11 cellular contexts compared by ENCODE assay signal in the genomic region with DNA sequence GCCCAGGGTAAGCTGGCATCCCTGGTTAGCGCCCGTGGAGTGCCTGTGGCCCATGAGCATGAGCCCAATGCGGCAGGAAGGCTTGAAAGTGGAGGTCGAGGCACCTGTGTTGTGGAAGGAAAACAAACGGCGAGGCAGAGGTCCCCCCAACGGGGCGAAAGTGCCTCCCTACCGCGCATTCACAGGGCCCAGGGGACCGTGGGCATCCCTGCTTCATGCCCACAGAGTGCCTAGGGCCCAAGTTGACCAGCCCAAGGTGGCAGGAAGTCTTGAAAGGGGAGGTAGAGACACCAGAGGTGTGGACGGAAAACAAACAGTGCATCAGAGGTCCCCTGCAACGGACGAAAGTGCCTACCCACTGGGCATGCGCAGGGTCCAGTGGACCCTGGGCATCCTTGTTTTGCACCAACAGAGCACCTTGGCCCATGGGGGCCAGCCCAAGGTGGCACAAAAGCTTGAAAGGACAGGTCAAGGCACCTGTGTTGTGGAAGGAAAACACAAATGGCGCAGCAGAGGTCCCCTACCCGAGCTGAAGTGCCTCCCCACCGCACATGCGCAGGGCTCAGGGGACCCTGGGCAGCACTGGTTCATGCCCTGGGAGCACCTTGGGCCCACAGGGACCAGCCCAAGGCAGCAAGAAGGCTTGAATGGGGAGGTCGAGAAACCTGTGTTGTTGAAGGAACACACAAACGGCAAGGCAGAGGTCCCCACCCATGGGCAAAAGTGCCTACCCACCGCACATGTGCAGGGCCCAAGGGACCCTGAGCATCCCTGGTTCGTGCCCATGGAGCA.
DNase-seq lines count a peak whose midpoint lies in the region; TF ChIP-seq lines count a peak whose summit lies in the region.
"Had no signal": no experiment of that assay in that cellular context is flagged by ENCODE, and none has a peak within 500 bp of the region (broad histone marks: within the 10 kb centered on the region; RNA-seq: fewer than 3 reads in every experiment).

No MANE protein-coding gene starts in this region.

- DNase-seq in AG20443 (ENCODE audit: low spot score) = peak; percentile 1
- peak; percentile 0 for DNase-seq in GM20000 (ENCODE audit: low spot score)
- DNase-seq in endothelial cell (ENCODE audit: low spot score) = peak; percentile 0
- peak in 9 of 10 donors; percentile 1 to 70 (median 7) for DNase-seq in posterior cingulate gyrus
- DNase-seq in NCI-H1417 (lab: John Stamatoyannopoulos, UW) = no peak
- DNase-seq in Calu3 = no peak
- no peak for DNase-seq in COLO668 (lab: John Stamatoyannopoulos, UW; ENCODE audit: unreplicated experiment)
- DNase-seq in erythroblast (lab: John Stamatoyannopoulos, UW) = no peak
- DNase-seq: NCI-H1930; NK-92 treated with Interleukin-12 subunit alpha and Interleukin-12 subunit beta, amount 100 ng/mL, for 24 hours had no signal

- H3K27me3 Mint-ChIP-seq in endothelial cell (ENCODE audit: unreplicated experiment) (peaks cover 3% of the 10 kb centered on the region), Calu3 (ENCODE audit: unreplicated experiment) (no peaks in the 10 kb centered on the region)
- H3K27me3 Mint-ChIP-seq: CD4-positive, alpha-beta T cell had no signal

- H3K4me1 Mint-ChIP-seq in endothelial cell (ENCODE audit: unreplicated experiment) (no peaks in the 10 kb centered on the region), Calu3 (ENCODE audit: low read depth, unreplicated experiment) (no peaks in the 10 kb centered on the region)

- H3K9me3 Mint-ChIP-seq in endothelial cell (ENCODE audit: unreplicated experiment) (peaks cover 13% of the 10 kb centered on the region), Calu3 (ENCODE audit: low read depth, unreplicated experiment) (peaks cover 14% of the 10 kb centered on the region)
- H3K9me3 Mint-ChIP-seq: CD4-positive, alpha-beta T cell had no signal

- intact Hi-C loops in posterior cingulate gyrus (cut with DNase I) (no loop called here), Calu3 (cut with micrococcal nuclease; ENCODE audit: unreplicated experiment) (no loop called here)

- H3K36me3 Mint-ChIP-seq in endothelial cell (ENCODE audit: low read depth, unreplicated experiment) (no peaks in the 10 kb centered on the region), Calu3 (ENCODE audit: insufficient read depth, unreplicated experiment) (no peaks in the 10 kb centered on the region)

- H3K4me3 Mint-ChIP-seq in endothelial cell (ENCODE audit: unreplicated experiment) (no peak overlapping the region), Calu3 (ENCODE audit: low read depth, unreplicated experiment) (no peak overlapping the region)
- H3K4me3 Mint-ChIP-seq: CD4-positive, alpha-beta T cell had no signal

- no TSS peak for BruUV-seq in Calu3 (replicated peaks; lab: Mats Ljungman, UMichigan)

- TF ChIP-seq CTCF in GM20000 (IDR thresholded peaks at IDR 0.05; ENCODE audit: extremely low read depth, missing control alignments) (no peak), endothelial cell (IDR thresholded peaks at IDR 0.05; ENCODE audit: unreplicated experiment) (no peak), Calu3 (IDR thresholded peaks at IDR 0.05; ENCODE audit: unreplicated experiment) (no peak)

- TF ChIP-seq POLR2A in erythroblast (IDR thresholded peaks at IDR 0.05; ENCODE audit: low read length) = no peak

- H3K27ac Mint-ChIP-seq in endothelial cell (ENCODE audit: unreplicated experiment) (no peak overlapping the region), Calu3 (ENCODE audit: unreplicated experiment) (no peak overlapping the region)
- H3K27ac Mint-ChIP-seq: CD4-positive, alpha-beta T cell had no signal

- CTCF ChIA-PET in Calu3 (lab: Charles Lee) = no interaction called here

Comparison
In these comparisons a context has a peak if more than half of its experiments do, and no peak if none do; other contexts are left out.
1. DNase-seq: peak in AG20443 (single experiment), GM20000 (single experiment), endothelial cell (single experiment) and posterior cingulate gyrus (9 of 10); none in NCI-H1417 (0 of 3), Calu3 (single experiment), COLO668 (single experiment) and erythroblast (0 of 2).